Comparison of ENCODE assay signal across 8 cellular contexts in genomic region chr1:201702936-201703335, GRCh38.
A peak's percentile ranks its signal among the peaks of the same experiment; 100 is the strongest.
DNase-seq lines count a peak whose midpoint lies in the region; ATAC-seq, FAIRE-seq and TF ChIP-seq lines count a peak whose summit lies in the region.

No MANE protein-coding gene starts in this region.

- DNase-seq in Caki2 (ENCODE audit: low read depth) = peak; percentile 82
- peak; percentile 92 for DNase-seq in NCI-H2029 (lab: John Stamatoyannopoulos, UW)
- no peak for DNase-seq in GM12878 (ENCODE audit: low read depth, low spot score)
- no peak for DNase-seq in GM19240 (ENCODE audit: insufficient read length, low spot score)
- DNase-seq in ovary = no peak

- no peaks in the 10 kb centered on the region for H3K79me2 ChIP-seq in GM12878 (ENCODE audit: control insufficient read depth, insufficient read depth, low read length)

- H3K4me2 ChIP-seq in GM12878 (ENCODE audit: control insufficient read depth, insufficient read depth) = no peak overlapping the region

- no peaks in the 10 kb centered on the region for H3K9me3 ChIP-seq in GM12878 (replicated peaks; ENCODE audit: control insufficient read depth, insufficient read depth, low read length)
- no peaks in the 10 kb centered on the region for H3K9me3 ChIP-seq in muscle layer of colon (ENCODE audit: low read length)
- H3K9me3 ChIP-seq in ovary = no peaks in the 10 kb centered on the region

- H3K9ac ChIP-seq in GM12878 (ENCODE audit: control insufficient read depth, insufficient read depth, low read length) (no peak overlapping the region), muscle layer of colon (ENCODE audit: low read length) (no peak overlapping the region)

- H3K27ac ChIP-seq in GM12878 (ENCODE audit: control insufficient read depth, insufficient read depth) = no peak overlapping the region
- peak overlapping the region; percentile 0 for H3K27ac ChIP-seq in muscle layer of colon (ENCODE audit: low read depth, low read length)
- no peak overlapping the region for H3K27ac ChIP-seq in ovary

- H3K4me1 ChIP-seq in GM12878 (ENCODE audit: control insufficient read depth, insufficient read depth, low read length) = no peaks in the 10 kb centered on the region
- peaks cover 31% of the 10 kb centered on the region for H3K4me1 ChIP-seq in muscle layer of colon (ENCODE audit: insufficient read depth, low read length)
- H3K4me1 ChIP-seq in ovary (ENCODE audit: insufficient read depth) = no peaks in the 10 kb centered on the region

- WGBS in GM12878 (ENCODE audit: insufficient coverage, insufficient replicate concordance, low lambda C conversion rate, missing lambda C conversion rate) = 0% methylated on average over 2 of the region's 2 CpGs
- 83 to 89% (median 88%) methylated on average over 2 of the region's 2 CpGs for WGBS in ovary, 3 donors

- H3K27me3 ChIP-seq in GM12878 (replicated peaks in 1 of 2; ENCODE audit: control insufficient read depth in 2 of 2, insufficient read depth in 2 of 2, low read length in 1 of 2) (no peaks in the 10 kb centered on the region), muscle layer of colon (ENCODE audit: control insufficient read depth in 1 of 2, insufficient read depth in 2 of 2, low read length in 2 of 2) (no peaks in the 10 kb centered on the region), ovary (no peaks in the 10 kb centered on the region)

- intact Hi-C loops in GM12878 (cut with micrococcal nuclease; ENCODE audit: unreplicated experiment) = no loop called here
- intact Hi-C loops in ovary (cut with DNase I) = loop anchor here in 1 of 4 donors (2.0 kb wide), 1 partner anchor 142 kb away; no protein-coding TSS in a partner anchor

- H3K4me3 ChIP-seq in GM12878 = no peak overlapping the region
- H3K4me3 ChIP-seq in muscle layer of colon (ENCODE audit: low read depth in 1 of 2, low read length in 2 of 2) = no peak overlapping the region
- H3K4me3 ChIP-seq in ovary = no peak overlapping the region

- BruUV-seq in GM12878 (replicated peaks; lab: Mats Ljungman, UMichigan) = no TSS peak

- no peak for TF ChIP-seq RAD21 in GM12878 (IDR thresholded peaks at IDR 0.05; ENCODE audit: insufficient read depth, low read depth, low read length)

- CTCF ChIA-PET in GM12878 (lab: Yijun Ruan, JAX) = interaction anchor here (0.6 to 14.7 kb wide), 9 partner anchors 10 to 221 kb away, joined by 3 to 332 read pairs (median 7); no protein-coding TSS in a partner anchor

- ATAC-seq in GM12878 (peak; percentile 13; the same call in 2 of the 3 replicates), HG02798 (IDR thresholded peaks at IDR 0.05; ENCODE audit: poor library complexity, unreplicated experiment) (no peak), HG03521 (IDR thresholded peaks at IDR 0.05; ENCODE audit: unreplicated experiment) (no peak)

- H3K36me3 ChIP-seq in GM12878 (ENCODE audit: control insufficient read depth in 2 of 2, insufficient read depth in 2 of 2, low read length in 1 of 2) (no peaks in the 10 kb centered on the region), muscle layer of colon (ENCODE audit: insufficient read depth, low read length) (no peaks in the 10 kb centered on the region), ovary (no peaks in the 10 kb centered on the region)

- no peaks in the 10 kb centered on the region for H4K20me1 ChIP-seq in GM12878 (ENCODE audit: control insufficient read depth, insufficient read depth)

- in situ Hi-C loops in Caki2 (cut with HindIII; ENCODE audit: low pct_unique_long_range_greater_than_20kb, low sequenced_read_pairs) = no loop called here
- in situ Hi-C loops in GM12878 (cut with MboI) = no loop called here

- TF ChIP-seq POLR2A in GM12878 (IDR thresholded peaks at IDR 0.05; ENCODE audit: low read depth, low read length) = no peak
- TF ChIP-seq POLR2A in ovary (IDR thresholded peaks at IDR 0.05) = no peak

- no peak overlapping the region for H2AFZ ChIP-seq in GM12878 (ENCODE audit: control insufficient read depth, low read depth, low read length)

- SMC1A ChIA-PET in GM12878 (lab: Charles Lee; ENCODE audit: uncharacterized antibody, unreplicated experiment) = interaction anchor here (1.0 to 3.1 kb wide), 5 partner anchors 9 to 172 kb away, joined by 3 to 15 read pairs (median 6); no protein-coding TSS in a partner anchor

- POLR2A ChIA-PET in GM12878 (lab: Charles Lee) = no interaction called here

- RAD21 ChIA-PET in GM12878 (lab: Charles Lee; ENCODE audit: unreplicated experiment) = interaction anchor here (0.9 to 3.5 kb wide), 6 partner anchors 30 to 221 kb away, joined by 3 to 31 read pairs (median 4); no protein-coding TSS in a partner anchor

- no peak for TF ChIP-seq EP300 in GM12878 (IDR thresholded peaks at IDR 0.05; ENCODE audit: borderline replicate concordance in 1 of 2, control insufficient read depth in 1 of 2, low read depth in 2 of 2, low read length in 2 of 2)
- no peak for TF ChIP-seq EP300 in ovary (IDR thresholded peaks at IDR 0.05)

- TF ChIP-seq CTCF in GM12878 (IDR thresholded peaks at IDR 0.05 in 2 of 3, conservative IDR thresholded peaks at IDR 0.05 in 1 of 3; ENCODE audit: control insufficient read depth in 2 of 3, extremely low read depth in 1 of 3, insufficient read depth in 1 of 3, low read depth in 3 of 3, low read length in 3 of 3) (no peak), ovary (IDR thresholded peaks at IDR 0.05) (no peak)

- no peak for FAIRE-seq in GM12878 (lab: Jason Lieb, UNC)

TF ChIP-seq in GM12878, 131 proteins besides CTCF, POLR2A, EP300 and RAD21:
- TF ChIP-seq STAT1 (conservative IDR thresholded peaks at IDR 0.05) = no peak
- TF ChIP-seq NRF1 (conservative IDR thresholded peaks at IDR 0.05; ENCODE audit: low read depth, low read length) = no peak
- no peak for TF ChIP-seq PML (IDR thresholded peaks at IDR 0.05; ENCODE audit: low read length)
- no peak for TF ChIP-seq IRF4 (IDR thresholded peaks at IDR 0.05; ENCODE audit: low read depth, low read length)
- TF ChIP-seq RBBP5 (conservative IDR thresholded peaks at IDR 0.05) = no peak
- TF ChIP-seq KLF5 (IDR thresholded peaks at IDR 0.05; ENCODE audit: partially characterized antibody) = no peak
- TF ChIP-seq ZNF217 (IDR thresholded peaks at IDR 0.05) = no peak
- TF ChIP-seq, protein P1, sequence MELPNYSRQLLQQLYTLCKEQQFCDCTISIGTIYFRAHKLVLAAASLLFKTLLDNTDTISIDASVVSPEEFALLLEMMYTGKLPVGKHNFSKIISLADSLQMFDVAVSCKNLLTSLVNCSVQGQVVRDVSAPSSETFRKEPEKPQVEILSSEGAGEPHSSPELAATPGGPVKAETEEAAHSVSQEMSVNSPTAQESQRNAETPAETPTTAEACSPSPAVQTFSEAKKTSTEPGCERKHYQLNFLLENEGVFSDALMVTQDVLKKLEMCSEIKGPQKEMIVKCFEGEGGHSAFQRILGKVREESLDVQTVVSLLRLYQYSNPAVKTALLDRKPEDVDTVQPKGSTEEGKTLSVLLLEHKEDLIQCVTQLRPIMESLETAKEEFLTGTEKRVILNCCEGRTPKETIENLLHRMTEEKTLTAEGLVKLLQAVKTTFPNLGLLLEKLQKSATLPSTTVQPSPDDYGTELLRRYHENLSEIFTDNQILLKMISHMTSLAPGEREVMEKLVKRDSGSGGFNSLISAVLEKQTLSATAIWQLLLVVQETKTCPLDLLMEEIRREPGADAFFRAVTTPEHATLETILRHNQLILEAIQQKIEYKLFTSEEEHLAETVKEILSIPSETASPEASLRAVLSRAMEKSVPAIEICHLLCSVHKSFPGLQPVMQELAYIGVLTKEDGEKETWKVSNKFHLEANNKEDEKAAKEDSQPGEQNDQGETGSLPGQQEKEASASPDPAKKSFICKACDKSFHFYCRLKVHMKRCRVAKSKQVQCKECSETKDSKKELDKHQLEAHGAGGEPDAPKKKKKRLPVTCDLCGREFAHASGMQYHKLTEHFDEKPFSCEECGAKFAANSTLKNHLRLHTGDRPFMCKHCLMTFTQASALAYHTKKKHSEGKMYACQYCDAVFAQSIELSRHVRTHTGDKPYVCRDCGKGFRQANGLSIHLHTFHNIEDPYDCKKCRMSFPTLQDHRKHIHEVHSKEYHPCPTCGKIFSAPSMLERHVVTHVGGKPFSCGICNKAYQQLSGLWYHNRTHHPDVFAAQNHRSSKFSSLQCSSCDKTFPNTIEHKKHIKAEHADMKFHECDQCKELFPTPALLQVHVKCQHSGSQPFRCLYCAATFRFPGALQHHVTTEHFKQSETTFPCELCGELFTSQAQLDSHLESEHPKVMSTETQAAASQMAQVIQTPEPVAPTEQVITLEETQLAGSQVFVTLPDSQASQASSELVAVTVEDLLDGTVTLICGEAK (IDR thresholded peaks at IDR 0.05; ENCODE audit: borderline replicate concordance) = no peak
- peak; percentile 77 for TF ChIP-seq RFX5 (IDR thresholded peaks at IDR 0.05; ENCODE audit: low read depth, low read length)
- TF ChIP-seq IRF3 (IDR thresholded peaks at IDR 0.05) = no peak
- no peak for TF ChIP-seq POLR2AphosphoS2 (IDR thresholded peaks at IDR 0.05; ENCODE audit: low read depth, low read length)
- TF ChIP-seq BMI1 (IDR thresholded peaks at IDR 0.05; ENCODE audit: borderline replicate concordance) = 0 out of 2 replicates have a peak, but pooled peaks have one; percentile 38
- TF ChIP-seq, protein P2, sequence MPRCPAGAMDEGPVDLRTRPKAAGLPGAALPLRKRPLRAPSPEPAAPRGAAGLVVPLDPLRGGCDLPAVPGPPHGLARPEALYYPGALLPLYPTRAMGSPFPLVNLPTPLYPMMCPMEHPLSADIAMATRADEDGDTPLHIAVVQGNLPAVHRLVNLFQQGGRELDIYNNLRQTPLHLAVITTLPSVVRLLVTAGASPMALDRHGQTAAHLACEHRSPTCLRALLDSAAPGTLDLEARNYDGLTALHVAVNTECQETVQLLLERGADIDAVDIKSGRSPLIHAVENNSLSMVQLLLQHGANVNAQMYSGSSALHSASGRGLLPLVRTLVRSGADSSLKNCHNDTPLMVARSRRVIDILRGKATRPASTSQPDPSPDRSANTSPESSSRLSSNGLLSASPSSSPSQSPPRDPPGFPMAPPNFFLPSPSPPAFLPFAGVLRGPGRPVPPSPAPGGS (IDR thresholded peaks at IDR 0.05; ENCODE audit: borderline replicate concordance, insufficient read depth, low read depth, low read length, poor library complexity, severe bottlenecking) = no peak

Comparison
In these comparisons a context has a peak if more than half of its experiments do, and no peak if none do; other contexts are left out.
1. DNase-seq: peak in Caki2 (single experiment) and NCI-H2029 (single experiment); none in GM12878 (single experiment), GM19240 (single experiment) and ovary (0 of 5).